Comparison of ENCODE assay signal across 10 cellular contexts in genomic region chr15:64690578-64691296, GRCh38.
DNase-seq lines count a peak whose midpoint lies in the region; ATAC-seq and TF ChIP-seq lines count a peak whose summit lies in the region.
"Had no signal": no experiment of that assay in that cellular context is flagged by ENCODE, and none has a peak within 500 bp of the region (broad histone marks: within the 10 kb centered on the region; RNA-seq: fewer than 3 reads in every experiment).

No MANE protein-coding gene starts in this region.

- BruUV-seq in MCF 10A (replicated peaks; lab: Mats Ljungman, UMichigan) (no TSS peak), mammary epithelial cell (replicated peaks; lab: Mats Ljungman, UMichigan) (no TSS peak)

- intact Hi-C loops in MCF 10A (cut with micrococcal nuclease) (no loop called here), mammary epithelial cell (cut with micrococcal nuclease) (no loop called here), breast epithelium (cut with DNase I; ENCODE audit: low total_unique reads) (no loop called here), uterus (cut with DNase I; ENCODE audit: low total_unique reads) (no loop called here)

- H3K36me3 ChIP-seq in mammary epithelial cell (ENCODE audit: insufficient read depth, low read length): peaks cover 12% of the 10 kb centered on the region
- H3K36me3 ChIP-seq in breast epithelium: no peaks in the 10 kb centered on the region
- H3K36me3 ChIP-seq in lung (ENCODE audit: control insufficient read depth in 2 of 2, insufficient read depth in 2 of 2, low read length in 2 of 2): peaks cover 11 to 37% of the 10 kb centered on the region in 2 donors
- H3K36me3 ChIP-seq in uterus: no peaks in the 10 kb centered on the region

- ATAC-seq in lung (ENCODE audit: insufficient read depth, low FRiP score) (no peak), GM18907 (IDR thresholded peaks at IDR 0.05; ENCODE audit: unreplicated experiment) (no peak)
- no peak for ATAC-seq in activated T-cell treated with anti-CD3 and anti-CD28 coated beads, Interleukin-2, amount 50 U/mL, for 4 hours

- H3K27ac Mint-ChIP-seq in MCF 10A (ENCODE audit: low read depth, unreplicated experiment): no peak overlapping the region

- H3K9me3 ChIP-seq in mammary epithelial cell (replicated peaks; ENCODE audit: insufficient read depth, low read length) (no peaks in the 10 kb centered on the region), breast epithelium (no peaks in the 10 kb centered on the region), lung (ENCODE audit: control insufficient read depth in 2 of 2, insufficient read depth in 1 of 2, low read length in 1 of 2) (no peaks in the 10 kb centered on the region), uterus (no peaks in the 10 kb centered on the region)

- H3K4me3 ChIP-seq in mammary epithelial cell (replicated peaks in 1 of 3; ENCODE audit: insufficient read depth in 1 of 3, low read depth in 2 of 3, low read length in 3 of 3) (no peak overlapping the region), breast epithelium (no peak overlapping the region), lung (no peak overlapping the region), uterus (no peak overlapping the region)

- no peaks in the 10 kb centered on the region for H3K9me3 Mint-ChIP-seq in MCF 10A (ENCODE audit: unreplicated experiment)
- H3K9me3 Mint-ChIP-seq in activated T-cell treated with anti-CD3 and anti-CD28 coated beads, Interleukin-2, amount 50 U/mL, for 4 hours: no peaks in the 10 kb centered on the region

- POLR2A ChIA-PET in MCF 10A (lab: Yijun Ruan, JAX): interaction anchor here (0.8 kb wide), 1 partner anchor 9 kb away, joined by 3 read pairs; no protein-coding TSS in a partner anchor

- H3K79me2 ChIP-seq in mammary epithelial cell (ENCODE audit: insufficient read depth, low read length): peaks cover 31% of the 10 kb centered on the region

- no peak overlapping the region for H2AFZ ChIP-seq in mammary epithelial cell (ENCODE audit: low read depth, low read length)

- DNase-seq in MCF 10A (ENCODE audit: unreplicated experiment) (no peak), mammary epithelial cell (no peak), breast epithelium (ENCODE audit: low spot score in 2 of 2) (peak in 1 of 2 donors; percentile 9), lung (ENCODE audit: low spot score) (no peak), uterus (no peak), cerebellar nuclear complex (lab: John Stamatoyannopoulos, UW) (no peak)
- no peak for DNase-seq in activated T-cell treated with anti-CD3 and anti-CD28 coated beads, Interleukin-2, amount 50 U/mL, for 4 hours
- DNase-seq: erythroblast, MM.1S had no signal

- H3K27me3 ChIP-seq in mammary epithelial cell (ENCODE audit: insufficient read depth, low read length): no peaks in the 10 kb centered on the region
- H3K27me3 ChIP-seq in breast epithelium: no peaks in the 10 kb centered on the region
- H3K27me3 ChIP-seq in lung (ENCODE audit: control insufficient read depth, insufficient read depth): no peaks in the 10 kb centered on the region
- no peaks in the 10 kb centered on the region for H3K27me3 ChIP-seq in uterus

- CTCF ChIA-PET in MCF 10A (lab: Yijun Ruan, JAX): interaction anchor here (0.6 to 15.8 kb wide), 5 partner anchors 9 to 119 kb away, joined by 3 to 274 read pairs (median 3); no protein-coding TSS in a partner anchor
- CTCF ChIA-PET in mammary epithelial cell (lab: Charles Lee; ENCODE audit: low non-redundant PET): interaction anchor here (0.7 kb wide), 1 partner anchor 332 kb away, joined by 3 read pairs; no protein-coding TSS in a partner anchor

- H3K36me3 Mint-ChIP-seq in MCF 10A (ENCODE audit: insufficient read depth, unreplicated experiment): peaks cover 80% of the 10 kb centered on the region
- H3K36me3 Mint-ChIP-seq in activated T-cell treated with anti-CD3 and anti-CD28 coated beads, Interleukin-2, amount 50 U/mL, for 4 hours (ENCODE audit: insufficient read depth): peaks cover 19% of the 10 kb centered on the region

- in situ Hi-C loops in mammary epithelial cell (cut with MboI; ENCODE audit: low sequenced_read_pairs in 2 of 2): no loop called here

- dilution Hi-C loops in mammary epithelial cell (cut with HindIII; ENCODE audit: low sequenced_read_pairs): no loop called here

- H3K4me1 Mint-ChIP-seq in MCF 10A (ENCODE audit: insufficient read depth, unreplicated experiment): peaks cover 6% of the 10 kb centered on the region
- H3K4me1 Mint-ChIP-seq in activated T-cell treated with anti-CD3 and anti-CD28 coated beads, Interleukin-2, amount 50 U/mL, for 4 hours (ENCODE audit: low read depth): peaks cover 6% of the 10 kb centered on the region

- H3K27ac ChIP-seq in mammary epithelial cell (ENCODE audit: insufficient read depth, low read depth, low read length) (no peak overlapping the region), breast epithelium (peak overlapping the region; percentile 35 to 60), lung (ENCODE audit: low read depth in 1 of 2, low read length in 1 of 2) (peak overlapping the region; percentile 10 to 11), uterus (peak overlapping the region; percentile 56 to 63)

- H4K20me1 ChIP-seq in mammary epithelial cell (ENCODE audit: insufficient read depth, low read length): no peaks in the 10 kb centered on the region

- TF ChIP-seq CTCF in MCF 10A (IDR thresholded peaks at IDR 0.05; ENCODE audit: unreplicated experiment): peak; percentile 7
- peak in 1 of 2 donors; percentile 4 for TF ChIP-seq CTCF in mammary epithelial cell (conservative IDR thresholded peaks at IDR 0.05 in 1 of 2, IDR thresholded peaks at IDR 0.05 in 1 of 2; ENCODE audit: extremely low read depth in 1 of 2, insufficient read depth in 1 of 2, low read depth in 1 of 2, low read length in 2 of 2)
- peak in 2 of 3 donors; percentile 14 to 28 for TF ChIP-seq CTCF in breast epithelium (IDR thresholded peaks at IDR 0.05)
- no peak for TF ChIP-seq CTCF in lung (IDR thresholded peaks at IDR 0.05; ENCODE audit: control extremely low read depth, extremely low read depth)
- TF ChIP-seq CTCF in uterus (IDR thresholded peaks at IDR 0.05): no peak

- H3K27me3 Mint-ChIP-seq in MCF 10A (ENCODE audit: insufficient read depth, unreplicated experiment): no peaks in the 10 kb centered on the region
- no peaks in the 10 kb centered on the region for H3K27me3 Mint-ChIP-seq in activated T-cell treated with anti-CD3 and anti-CD28 coated beads, Interleukin-2, amount 50 U/mL, for 4 hours (ENCODE audit: low read depth)

- H3K4me1 ChIP-seq in mammary epithelial cell (ENCODE audit: insufficient read depth, low read length): peaks cover 4% of the 10 kb centered on the region
- peaks cover 0 to 14% of the 10 kb centered on the region in 2 donors for H3K4me1 ChIP-seq in breast epithelium
- peaks cover 0 to 7% of the 10 kb centered on the region in 2 donors for H3K4me1 ChIP-seq in lung (ENCODE audit: control insufficient read depth in 2 of 2, insufficient read depth in 2 of 2, low read length in 2 of 2)
- peaks cover 4 to 40% of the 10 kb centered on the region in 2 donors for H3K4me1 ChIP-seq in uterus

- no peak overlapping the region for H3K4me3 Mint-ChIP-seq in MCF 10A (ENCODE audit: unreplicated experiment)
- H3K4me3 Mint-ChIP-seq in activated T-cell treated with anti-CD3 and anti-CD28 coated beads, Interleukin-2, amount 50 U/mL, for 4 hours: no peak overlapping the region

- no peak overlapping the region for H3K9ac ChIP-seq in mammary epithelial cell (ENCODE audit: insufficient read depth, low read length)

- WGBS in mammary epithelial cell (ENCODE audit: low coverage, missing lambda C conversion rate): 88% methylated on average over 6 of the region's 6 CpGs
- 78 to 92% methylated on average over 6 of the region's 6 CpGs for WGBS in lung, 2 donors

- no peak overlapping the region for H3K4me2 ChIP-seq in mammary epithelial cell (ENCODE audit: insufficient read depth, low read depth, low read length)

- no peak for TF ChIP-seq POLR2A in breast epithelium (IDR thresholded peaks at IDR 0.05)
- TF ChIP-seq POLR2A in uterus (IDR thresholded peaks at IDR 0.05): no peak

Comparison
In these comparisons a context has a peak if more than half of its experiments do, and no peak if none do; other contexts are left out.
1. CTCF ChIP-seq: peak in MCF 10A (single experiment) and breast epithelium (2 of 3); none in lung (single experiment) and uterus (0 of 4).